ENCODE assay signal across 1 cellular context in genomic region chr19:36796714-36796999, GRCh38.
TF ChIP-seq lines count a peak whose summit lies in the region.

No MANE protein-coding gene starts in this region.

TF ChIP-seq in GM23338, 12 proteins besides CTCF, POLR2A, EP300 and RAD21 (continued from another document):
- no peak for TF ChIP-seq ZNF462 (CRISPR knock-in tag; IDR thresholded peaks at IDR 0.05)
